ENCODE assay signal across 39 cellular contexts in genomic region chr12:62170241-62170640, GRCh38.
"Had no signal": no experiment of that assay in that cellular context is flagged by ENCODE, and none has a peak within 500 bp of the region (broad histone marks: within the 10 kb centered on the region; RNA-seq: fewer than 3 reads in every experiment).

No MANE protein-coding gene starts in this region.

- H3K36me3 Mint-ChIP-seq: activated naive CD4-positive, alpha-beta T cell treated with anti-CD3 and anti-CD28 coated beads, Interleukin-2, amount 10 ng/mL, durations not matched to agents 7 days and 5 days; activated naive CD4-positive, alpha-beta T cell treated with anti-CD3 and anti-CD28 coated beads, Interleukin-2, amount 50 U/mL, for 24 hours; activated naive CD4-positive, alpha-beta T cell treated with anti-CD3 and anti-CD28 coated beads, Interleukin-2, amount 50 U/mL, for 72 hours; activated naive CD8-positive, alpha-beta T cell; activated naive CD8-positive, alpha-beta T cell treated with anti-CD3 and anti-CD28 coated beads for 36 hours; activated naive CD8-positive, alpha-beta T cell treated with anti-CD3 and anti-CD28 coated beads, Interleukin-2, amount 10 ng/mL, durations not matched to agents 7 days and 5 days; brain had no signal

- H3K36me3 ChIP-seq: adrenal gland, ascending aorta, brain microvascular endothelial cell, breast epithelium, cardiac muscle cell had no signal

- H3K27me3 Mint-ChIP-seq: activated naive CD4-positive, alpha-beta T cell treated with anti-CD3 and anti-CD28 coated beads, Interleukin-2, amount 50 U/mL, for 24 hours; activated naive CD8-positive, alpha-beta T cell; activated naive CD8-positive, alpha-beta T cell treated with anti-CD3 and anti-CD28 coated beads for 36 hours; activated T-cell treated with anti-CD3 and anti-CD28 coated beads, Interleukin-2, amount 50 U/mL, for 24 hours had no signal

- ATAC-seq: activated naive CD4-positive, alpha-beta T cell treated with anti-CD3 and anti-CD28 coated beads, Interleukin-2, amount 50 U/mL, for 72 hours; activated naive CD8-positive, alpha-beta T cell treated with anti-CD3 and anti-CD28 coated beads, Interleukin-2, amount 50 U/mL, for 24 hours; activated T-cell treated with anti-CD3 and anti-CD28 coated beads, Interleukin-2, amount 50 U/mL, for 4 hours; activated T-cell treated with anti-CD3 and anti-CD28 coated beads, Interleukin-2, amount 50 U/mL, for 72 hours; activated T-helper 17 cell treated with anti-CD3 and anti-CD28 coated beads, Interleukin-2, amount 50 U/mL, for 72 hours; body of pancreas had no signal

- H3K27ac Mint-ChIP-seq: activated naive CD4-positive, alpha-beta T cell treated with anti-CD3 and anti-CD28 coated beads for 36 hours; activated naive CD4-positive, alpha-beta T cell treated with anti-CD3 and anti-CD28 coated beads, Interleukin-2, amount 10 ng/mL, durations not matched to agents 7 days and 5 days; activated naive CD4-positive, alpha-beta T cell treated with anti-CD3 and anti-CD28 coated beads, Interleukin-2, amount 50 U/mL, for 24 hours; activated naive CD4-positive, alpha-beta T cell treated with anti-CD3 and anti-CD28 coated beads, Interleukin-2, amount 50 U/mL, for 72 hours; activated naive CD8-positive, alpha-beta T cell; activated naive CD8-positive, alpha-beta T cell treated with anti-CD3 and anti-CD28 coated beads for 36 hours; activated naive CD8-positive, alpha-beta T cell treated with anti-CD3 and anti-CD28 coated beads, Interleukin-2, amount 10 ng/mL, durations not matched to agents 7 days and 5 days; activated naive CD8-positive, alpha-beta T cell treated with anti-CD3 and anti-CD28 coated beads, Interleukin-2, amount 50 U/mL, for 24 hours; activated T-cell treated with anti-CD3 and anti-CD28 coated beads, Interleukin-2, amount 50 U/mL, for 24 hours; activated T-cell treated with anti-CD3 and anti-CD28 coated beads, Interleukin-2, amount 50 U/mL, for 72 hours; activated T-helper 1 cell treated with anti-CD3 and anti-CD28 coated beads, Interleukin-12 subunit alpha, Interleukin-12 subunit beta, Interleukin-2, Interleukin-4 antibody, amounts not matched to agents 30 ng/mL and 10 ng/mL and 1 ng/mL, durations not matched to agents 14 hours and 24 hours and 36 hours; activated T-helper 17 cell treated with anti-CD3 and anti-CD28 coated beads, Interleukin-2, amount 50 U/mL, for 72 hours; activated T-helper 2 cell treated with anti-CD3 and anti-CD28 coated beads, Interferon-gamma antibody, Interleukin-2, Interleukin-4, amounts not matched to agents 10 μg/mL and 5 μg/mL and 100 μg/mL, durations not matched to agents 14 hours and 24 hours and 36 hours; brain had no signal

- H3K4me1 ChIP-seq: adrenal gland, ascending aorta, body of pancreas, breast epithelium had no signal

- H3K27me3 ChIP-seq: adrenal gland, ascending aorta, body of pancreas, brain microvascular endothelial cell, breast epithelium, cardiac muscle cell had no signal

- H3K9me3 ChIP-seq: adrenal gland, ascending aorta, body of pancreas, breast epithelium had no signal

- H3K4me3 ChIP-seq: adrenal gland, ascending aorta, body of pancreas, breast epithelium, cardiac muscle cell had no signal

- H3K27ac ChIP-seq: adrenal gland, ascending aorta, body of pancreas, brain microvascular endothelial cell, breast epithelium, cardiac muscle cell had no signal

- H3K9me3 Mint-ChIP-seq: activated naive CD4-positive, alpha-beta T cell treated with anti-CD3 and anti-CD28 coated beads for 36 hours; activated naive CD4-positive, alpha-beta T cell treated with anti-CD3 and anti-CD28 coated beads, Interleukin-2, amount 10 ng/mL, durations not matched to agents 7 days and 5 days; activated naive CD4-positive, alpha-beta T cell treated with anti-CD3 and anti-CD28 coated beads, Interleukin-2, amount 50 U/mL, for 24 hours; activated naive CD4-positive, alpha-beta T cell treated with anti-CD3 and anti-CD28 coated beads, Interleukin-2, amount 50 U/mL, for 72 hours; activated naive CD8-positive, alpha-beta T cell treated with anti-CD3 and anti-CD28 coated beads for 36 hours; activated naive CD8-positive, alpha-beta T cell treated with anti-CD3 and anti-CD28 coated beads, Interleukin-2, amount 10 ng/mL, durations not matched to agents 7 days and 5 days; activated naive CD8-positive, alpha-beta T cell treated with anti-CD3 and anti-CD28 coated beads, Interleukin-2, amount 50 U/mL, for 24 hours; activated T-cell treated with anti-CD3 and anti-CD28 coated beads, Interleukin-2, amount 50 U/mL, for 24 hours; activated T-cell treated with anti-CD3 and anti-CD28 coated beads, Interleukin-2, amount 50 U/mL, for 4 hours; activated T-cell treated with anti-CD3 and anti-CD28 coated beads, Interleukin-2, amount 50 U/mL, for 72 hours; activated T-helper 1 cell treated with anti-CD3 and anti-CD28 coated beads, Interleukin-12 subunit alpha, Interleukin-12 subunit beta, Interleukin-2, Interleukin-4 antibody, amounts not matched to agents 30 ng/mL and 10 ng/mL and 1 ng/mL, durations not matched to agents 14 hours and 24 hours and 36 hours; activated T-helper 17 cell treated with anti-CD3 and anti-CD28 coated beads, Interleukin-2, amount 50 U/mL, for 72 hours; activated T-helper 2 cell treated with anti-CD3 and anti-CD28 coated beads, Interferon-gamma antibody, Interleukin-2, Interleukin-4, amounts not matched to agents 10 μg/mL and 5 μg/mL and 100 μg/mL, durations not matched to agents 14 hours and 24 hours and 36 hours; brain; central memory CD8-positive, alpha-beta T cell had no signal

- DNase-seq: activated effector memory CD4-positive, alpha-beta T cell treated with anti-CD3 and anti-CD28 coated beads, Interleukin-2, amount 50 U/mL, for 16 hours; activated effector memory CD4-positive, alpha-beta T cell treated with Interleukin-2 at 50 U/mL for 16 hours; activated gamma-delta T cell; activated gamma-delta T cell treated with Interleukin-2 at 50 U/mL for 16 hours; activated naive CD4-positive, alpha-beta T cell; activated naive CD4-positive, alpha-beta T cell treated with anti-CD3 and anti-CD28 coated beads for 36 hours; activated naive CD4-positive, alpha-beta T cell treated with anti-CD3 and anti-CD28 coated beads, Interleukin-2, amount 10 ng/mL, durations not matched to agents 7 days and 5 days; activated naive CD4-positive, alpha-beta T cell treated with anti-CD3 and anti-CD28 coated beads, Interleukin-2, amount 50 U/mL, for 16 hours; activated naive CD4-positive, alpha-beta T cell treated with Interleukin-2 at 50 U/mL for 16 hours; activated naive CD8-positive, alpha-beta T cell treated with anti-CD3 and anti-CD28 coated beads for 36 hours; activated naive CD8-positive, alpha-beta T cell treated with anti-CD3 and anti-CD28 coated beads, Interleukin-2, amount 10 ng/mL, durations not matched to agents 7 days and 5 days; activated naive CD8-positive, alpha-beta T cell treated with anti-CD3 and anti-CD28 coated beads, Interleukin-2, amount 50 U/mL, for 24 hours; activated T-cell treated with anti-CD3 and anti-CD28 coated beads for 4 hours; activated T-cell treated with anti-CD3 and anti-CD28 coated beads, Interleukin-2, amount 50 U/mL, for 1 hour; activated T-cell treated with anti-CD3 and anti-CD28 coated beads, Interleukin-2, amount 50 U/mL, for 24 hours; activated T-cell treated with anti-CD3 and anti-CD28 coated beads, Interleukin-2, amount 50 U/mL, for 4 hours; activated T-cell treated with anti-CD3 and anti-CD28 coated beads, Interleukin-2, amount 50 U/mL, for 48 hours; activated T-cell treated with anti-CD3 and anti-CD28 coated beads, Interleukin-2, amount 50 U/mL, for 72 hours; adrenal gland; amniotic stem cell; amygdala; anterior cingulate cortex; aorta; body of pancreas; brain microvascular endothelial cell; caudate nucleus; central memory CD4-positive, alpha-beta T cell; cerebellar nuclear complex had no signal

- H3K4me3 Mint-ChIP-seq: activated naive CD4-positive, alpha-beta T cell treated with anti-CD3 and anti-CD28 coated beads for 36 hours; activated naive CD4-positive, alpha-beta T cell treated with anti-CD3 and anti-CD28 coated beads, Interleukin-2, amount 10 ng/mL, durations not matched to agents 7 days and 5 days; activated naive CD4-positive, alpha-beta T cell treated with anti-CD3 and anti-CD28 coated beads, Interleukin-2, amount 50 U/mL, for 24 hours; activated naive CD8-positive, alpha-beta T cell; activated naive CD8-positive, alpha-beta T cell treated with anti-CD3 and anti-CD28 coated beads for 36 hours; activated naive CD8-positive, alpha-beta T cell treated with anti-CD3 and anti-CD28 coated beads, Interleukin-2, amount 10 ng/mL, durations not matched to agents 7 days and 5 days; activated naive CD8-positive, alpha-beta T cell treated with anti-CD3 and anti-CD28 coated beads, Interleukin-2, amount 50 U/mL, for 24 hours; activated T-cell treated with anti-CD3 and anti-CD28 coated beads, Interleukin-2, amount 50 U/mL, for 24 hours; activated T-cell treated with anti-CD3 and anti-CD28 coated beads, Interleukin-2, amount 50 U/mL, for 4 hours; activated T-cell treated with anti-CD3 and anti-CD28 coated beads, Interleukin-2, amount 50 U/mL, for 72 hours; activated T-helper 1 cell treated with anti-CD3 and anti-CD28 coated beads, Interleukin-12 subunit alpha, Interleukin-12 subunit beta, Interleukin-2, Interleukin-4 antibody, amounts not matched to agents 30 ng/mL and 10 ng/mL and 1 ng/mL, durations not matched to agents 14 hours and 24 hours and 36 hours; activated T-helper 17 cell treated with anti-CD3 and anti-CD28 coated beads, Interleukin-2, amount 50 U/mL, for 72 hours; brain; central memory CD8-positive, alpha-beta T cell had no signal

- H3K4me1 Mint-ChIP-seq: activated naive CD4-positive, alpha-beta T cell treated with anti-CD3 and anti-CD28 coated beads, Interleukin-2, amount 10 ng/mL, durations not matched to agents 7 days and 5 days; activated naive CD4-positive, alpha-beta T cell treated with anti-CD3 and anti-CD28 coated beads, Interleukin-2, amount 50 U/mL, for 24 hours; activated naive CD8-positive, alpha-beta T cell treated with anti-CD3 and anti-CD28 coated beads for 36 hours; activated naive CD8-positive, alpha-beta T cell treated with anti-CD3 and anti-CD28 coated beads, Interleukin-2, amount 50 U/mL, for 24 hours; activated T-helper 17 cell treated with anti-CD3 and anti-CD28 coated beads, Interleukin-2, amount 50 U/mL, for 72 hours; brain; central memory CD8-positive, alpha-beta T cell had no signal
